30 cellular contexts compared by ENCODE assay signal in the genomic region with DNA sequence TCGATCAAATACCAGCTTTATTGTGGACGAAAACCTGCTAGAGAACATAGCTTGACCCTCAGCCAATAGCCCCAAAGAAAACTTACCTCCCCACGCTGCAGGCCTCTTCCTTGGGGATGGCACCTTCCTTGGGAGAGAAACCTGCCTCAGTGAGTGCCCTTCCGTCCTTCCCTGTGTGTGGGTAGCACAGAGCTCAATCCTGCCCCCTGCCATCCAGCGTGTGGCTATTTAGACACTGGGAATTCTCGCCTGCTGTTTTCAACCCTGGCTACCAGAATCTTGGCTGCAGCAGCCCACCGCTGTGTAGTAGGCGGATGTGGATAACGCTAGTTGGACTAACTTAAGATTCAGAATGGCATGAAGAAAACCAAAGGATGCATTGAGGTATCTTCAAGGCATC.
"Had no signal": no experiment of that assay in that cellular context is flagged by ENCODE, and none has a peak within 500 bp of the region (broad histone marks: within the 10 kb centered on the region; RNA-seq: fewer than 3 reads in every experiment).

No MANE protein-coding gene starts in this region.

- H3K36me3 ChIP-seq: colonic mucosa, esophagus muscularis mucosa, gastrocnemius medialis, WERI-Rb-1 had no signal

- H3K4me1 ChIP-seq: body of pancreas, colonic mucosa, foreskin keratinocyte, gastrocnemius medialis had no signal

- DNase-seq: activated CD4-positive, alpha-beta memory T cell treated with anti-CD3 and anti-CD28 coated beads, Interleukin-2, amount 10 ng/mL, durations not matched to agents 7 days and 5 days; activated CD4-positive, alpha-beta T cell treated with anti-CD3 and anti-CD28 coated beads for 1 hour; activated CD4-positive, alpha-beta T cell treated with anti-CD3 and anti-CD28 coated beads for 4 hours; activated CD4-positive, alpha-beta T cell treated with anti-CD3 and anti-CD28 coated beads, Interleukin-2, amount 10 ng/mL, durations not matched to agents 7 days and 5 days; activated CD4-positive, alpha-beta T cell treated with anti-CD3 and anti-CD28 coated beads, Interleukin-2, amount 50 U/mL, for 4 hours; activated CD8-positive, alpha-beta memory T cell treated with anti-CD3 and anti-CD28 coated beads, Interleukin-2, amount 50 U/mL, for 48 hours; activated gamma-delta T cell; activated naive CD4-positive, alpha-beta T cell treated with anti-CD3 and anti-CD28 coated beads, Interleukin-2, amount 50 U/mL, for 16 hours; activated naive CD4-positive, alpha-beta T cell treated with Interleukin-2 at 50 U/mL for 16 hours; activated T-cell treated with anti-CD3 and anti-CD28 coated beads for 4 hours; activated T-cell treated with anti-CD3 and anti-CD28 coated beads, Interleukin-2, amount 50 U/mL, for 24 hours; activated T-cell treated with anti-CD3 and anti-CD28 coated beads, Interleukin-2, amount 50 U/mL, for 72 hours; amniotic stem cell; anterior cingulate cortex; body of pancreas; central memory CD4-positive, alpha-beta T cell; cerebellar nuclear complex; colonic mucosa; effector memory CD4-positive, alpha-beta T cell; erythroblast; foreskin keratinocyte; gastrocnemius medialis; glutamatergic neuron; SW 1271; T-cell; T1000; WERI-Rb-1 had no signal

- H3K27ac ChIP-seq: body of pancreas, colonic mucosa, foreskin keratinocyte, gastrocnemius medialis, WERI-Rb-1 had no signal

- H3K4me1 Mint-ChIP-seq: activated CD4-positive, alpha-beta memory T cell treated with anti-CD3 and anti-CD28 coated beads, Interleukin-2, amount 10 ng/mL, durations not matched to agents 7 days and 5 days; activated CD4-positive, alpha-beta T cell treated with anti-CD3 and anti-CD28 coated beads, Interleukin-2, amount 10 ng/mL, durations not matched to agents 7 days and 5 days; T-cell had no signal

- H3K27ac Mint-ChIP-seq: activated CD4-positive, alpha-beta memory T cell treated with anti-CD3 and anti-CD28 coated beads, Interleukin-2, amount 10 ng/mL, durations not matched to agents 7 days and 5 days; activated CD4-positive, alpha-beta T cell treated with anti-CD3 and anti-CD28 coated beads, Interleukin-2, amount 10 ng/mL, durations not matched to agents 7 days and 5 days; activated naive CD8-positive, alpha-beta T cell; activated T-cell treated with anti-CD3 and anti-CD28 coated beads, Interleukin-2, amount 50 U/mL, for 24 hours; activated T-cell treated with anti-CD3 and anti-CD28 coated beads, Interleukin-2, amount 50 U/mL, for 72 hours; T-cell; T-helper 1 cell treated with Interleukin-12 subunit alpha and Interleukin-12 subunit beta and Interleukin-4 antibody, amounts not matched to agents 30 μg/mL and 1 μg/mL, for 36 hours had no signal

- H3K9me3 ChIP-seq: body of pancreas, colonic mucosa, esophagus muscularis mucosa, gastrocnemius medialis had no signal

- H3K36me3 Mint-ChIP-seq: activated naive CD8-positive, alpha-beta T cell; T-cell had no signal

- H3K4me3 ChIP-seq: body of pancreas, colonic mucosa, esophagus muscularis mucosa, gastrocnemius medialis had no signal

- H3K27me3 ChIP-seq: body of pancreas, colonic mucosa, esophagus muscularis mucosa, foreskin keratinocyte, gastrocnemius medialis had no signal

- H3K4me3 Mint-ChIP-seq: activated CD4-positive, alpha-beta memory T cell treated with anti-CD3 and anti-CD28 coated beads, Interleukin-2, amount 10 ng/mL, durations not matched to agents 7 days and 5 days; activated CD4-positive, alpha-beta T cell treated with anti-CD3 and anti-CD28 coated beads, Interleukin-2, amount 10 ng/mL, durations not matched to agents 7 days and 5 days; activated naive CD8-positive, alpha-beta T cell; activated T-cell treated with anti-CD3 and anti-CD28 coated beads, Interleukin-2, amount 50 U/mL, for 24 hours; activated T-cell treated with anti-CD3 and anti-CD28 coated beads, Interleukin-2, amount 50 U/mL, for 72 hours; T-cell; T-helper 1 cell treated with Interleukin-12 subunit alpha and Interleukin-12 subunit beta and Interleukin-4 antibody, amounts not matched to agents 30 μg/mL and 1 μg/mL, for 36 hours had no signal

- H3K9me3 Mint-ChIP-seq: activated CD4-positive, alpha-beta memory T cell treated with anti-CD3 and anti-CD28 coated beads, Interleukin-2, amount 10 ng/mL, durations not matched to agents 7 days and 5 days; activated CD4-positive, alpha-beta T cell treated with anti-CD3 and anti-CD28 coated beads, Interleukin-2, amount 10 ng/mL, durations not matched to agents 7 days and 5 days; activated T-cell treated with anti-CD3 and anti-CD28 coated beads, Interleukin-2, amount 50 U/mL, for 24 hours; activated T-cell treated with anti-CD3 and anti-CD28 coated beads, Interleukin-2, amount 50 U/mL, for 72 hours; T-cell; T-helper 1 cell treated with Interleukin-12 subunit alpha and Interleukin-12 subunit beta and Interleukin-4 antibody, amounts not matched to agents 30 μg/mL and 1 μg/mL, for 36 hours had no signal

- H3K27me3 Mint-ChIP-seq: activated CD4-positive, alpha-beta memory T cell treated with anti-CD3 and anti-CD28 coated beads, Interleukin-2, amount 10 ng/mL, durations not matched to agents 7 days and 5 days; activated CD4-positive, alpha-beta T cell treated with anti-CD3 and anti-CD28 coated beads, Interleukin-2, amount 10 ng/mL, durations not matched to agents 7 days and 5 days had no signal
